In the genomic region with DNA sequence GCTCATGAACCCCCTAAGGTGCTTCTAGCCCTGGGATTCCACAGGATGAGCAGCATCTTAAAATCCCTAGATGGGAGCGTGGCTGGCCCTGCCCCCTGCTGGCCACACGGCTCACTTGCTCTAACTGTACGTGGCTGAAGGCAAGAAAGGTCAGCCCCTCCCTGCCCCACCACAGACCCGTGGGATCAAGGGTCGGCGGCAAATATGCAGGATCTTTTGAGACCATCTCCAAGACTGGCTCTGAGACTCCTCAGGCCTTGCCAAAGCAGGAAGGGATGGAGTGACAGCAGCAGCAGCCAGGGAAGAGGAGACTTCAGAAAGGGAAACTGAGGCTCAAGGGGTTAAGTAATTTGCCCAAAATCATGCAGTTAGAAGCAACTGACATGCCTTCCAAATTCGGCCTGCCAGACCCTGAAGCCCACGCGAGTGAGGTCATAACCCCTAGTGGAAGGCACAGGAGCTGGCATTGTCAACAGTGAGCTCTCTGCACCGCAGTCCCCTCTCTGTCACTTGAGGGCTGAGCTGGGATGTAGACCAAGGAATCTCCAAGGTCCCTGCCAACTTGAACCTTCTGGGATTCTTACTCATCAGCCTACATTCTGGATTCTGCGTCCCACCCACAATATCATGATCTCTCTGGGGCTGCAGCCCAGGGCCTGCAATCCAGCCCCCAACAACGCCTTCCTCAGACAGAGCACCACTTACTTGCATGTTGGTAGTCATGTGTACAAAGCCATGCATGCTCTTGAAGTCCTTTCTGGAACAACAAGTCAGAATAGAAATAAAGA, we compare ENCODE assay signal across 8 cellular contexts. TPM values are rescaled to one million over a fixed set of nuclear protein-coding genes. Genes with fewer than 3 reads are reported as not detected.
A peak's percentile ranks its signal among the peaks of the same experiment; 100 is the strongest.
DNase-seq lines count a peak whose midpoint lies in the region; FAIRE-seq and TF ChIP-seq lines count a peak whose summit lies in the region.

No MANE protein-coding gene starts in this region.

- H3K27me3 Mint-ChIP-seq in type B pancreatic cell = no peaks in the 10 kb centered on the region

- no peaks in the 10 kb centered on the region for H3K36me3 Mint-ChIP-seq in type B pancreatic cell

- no peak overlapping the region for H3K4me3 Mint-ChIP-seq in type B pancreatic cell

- FAIRE-seq in RCC 7860 (lab: Jason Lieb, UNC) = no peak

- peaks cover 19% of the 10 kb centered on the region for H3K4me1 Mint-ChIP-seq in type B pancreatic cell (ENCODE audit: unreplicated experiment)

- peak; percentile 82 for TF ChIP-seq CTCF in fibroblast of villous mesenchyme (IDR thresholded peaks at IDR 0.05; ENCODE audit: insufficient read depth, low read depth, low read length)
- peak; percentile 96 for TF ChIP-seq CTCF in type B pancreatic cell (conservative IDR thresholded peaks at IDR 0.05)

- H3K9me3 Mint-ChIP-seq in type B pancreatic cell = no peaks in the 10 kb centered on the region

- H3K4me3 ChIP-seq in fibroblast of villous mesenchyme (ENCODE audit: low read depth, low read length) = no peak overlapping the region

- DNase-seq in NCI-H1436 (lab: John Stamatoyannopoulos, UW) = peak; percentile 53
- DNase-seq in NCI-H1436 treated with DMSO at 0.1 percent for 48 hours (lab: John Stamatoyannopoulos, UW) = no peak
- DNase-seq in HT-29 (ENCODE audit: low spot score) = peak; percentile 74
- peak; percentile 52 for DNase-seq in RCC 7860 (ENCODE audit: low spot score)
- DNase-seq in activated T-helper 1 cell treated with anti-CD3 and anti-CD28 coated beads, Interleukin-2, amount 50 U/mL, for 16 hours (ENCODE audit: low read depth in 1 of 2, low spot score in 1 of 2) = peak; percentile 38 to 41
- DNase-seq in fibroblast of villous mesenchyme (ENCODE audit: low read depth) = peak; percentile 75
- DNase-seq in nucleus accumbens (lab: John Stamatoyannopoulos, UW) = peak in 46 of 56 donors; percentile 8 to 80 (median 36)
- DNase-seq in type B pancreatic cell (ENCODE audit: extremely low spot score, unreplicated experiment) = peak; percentile 80

- peak overlapping the region; percentile 66 for H3K27ac Mint-ChIP-seq in type B pancreatic cell

RNA-seq across cellular contexts. Expression of gene CREB3L1, which starts 31.4 kb away (rescaled TPM):
- total RNA-seq in HT-29 (2014; rRNA removed; shearing (Covaris generic)) = 50.1 and 64.2 TPM in 2 replicates
- total RNA-seq in fibroblast of villous mesenchyme (40.6 and 66.7 TPM in 2 replicates), type B pancreatic cell (ENCODE audit: low replicate concordance) (9.8 and 20.8 TPM in 2 replicates)

RNA-seq across cellular contexts. Expression of gene DGKZ, which starts 38.4 kb away (rescaled TPM):
- 190 and 194 TPM in 2 replicates for total RNA-seq in HT-29 (2014; rRNA removed; shearing (Covaris generic))
- total RNA-seq in fibroblast of villous mesenchyme (50.1 and 63.1 TPM in 2 replicates), type B pancreatic cell (ENCODE audit: low replicate concordance) (50.0 and 57.6 TPM in 2 replicates)
